ENCODE assay signal across 22 cellular contexts in the genomic region with DNA sequence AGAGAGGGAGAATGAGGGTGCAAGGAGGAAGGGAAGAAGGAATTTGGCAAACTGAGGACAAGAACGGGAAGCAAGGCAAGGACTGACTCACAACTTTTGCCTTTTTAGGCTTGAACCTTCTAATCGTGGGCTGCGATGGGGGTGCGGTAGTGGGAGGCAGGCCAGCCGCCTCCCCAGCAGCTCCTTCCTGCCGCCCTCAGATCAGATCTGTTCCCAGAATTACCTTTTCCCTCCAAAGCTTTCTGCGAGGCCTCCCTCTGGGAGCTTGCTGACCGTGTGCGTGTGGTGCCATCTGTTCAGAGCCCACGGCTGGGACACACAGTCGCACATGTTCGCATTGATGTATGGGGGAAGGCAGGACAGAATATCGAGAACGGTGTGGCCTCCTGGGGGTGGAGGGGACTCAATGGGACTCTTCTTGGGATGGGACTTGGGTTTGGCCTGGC.
DNase-seq lines count a peak whose midpoint lies in the region; ATAC-seq and TF ChIP-seq lines count a peak whose summit lies in the region.
"Had no signal": no experiment of that assay in that cellular context is flagged by ENCODE, and none has a peak within 500 bp of the region (broad histone marks: within the 10 kb centered on the region; RNA-seq: fewer than 3 reads in every experiment).

No MANE protein-coding gene starts in this region.

- peak; percentile 54 for DNase-seq in activated effector memory CD4-positive, alpha-beta T cell treated with anti-CD3 and anti-CD28 coated beads, Interleukin-2, amount 50 U/mL, for 16 hours
- DNase-seq in activated effector memory CD4-positive, alpha-beta T cell treated with Interleukin-2 at 50 U/mL for 16 hours = no peak
- DNase-seq in GM23338 (ENCODE audit: low spot score) (no peak), cerebellum (ENCODE audit: low spot score) (peak; percentile 59), AML-193 (lab: John Stamatoyannopoulos, UW) (no peak)
- no peak for DNase-seq in stimulated activated naive B cell treated with anti-CD40 and anti-IgM and Interleukin-4, amounts not matched to agents 10 μg/mL and 1 μg/mL and 100 μg/mL, for 72 hours
- DNase-seq: activated CD4-positive, alpha-beta T cell treated with anti-CD3 and anti-CD28 coated beads for 36 hours; activated naive CD4-positive, alpha-beta T cell treated with anti-CD3 and anti-CD28 coated beads, Interleukin-2, amount 10 ng/mL, durations not matched to agents 7 days and 5 days; activated T-cell treated with anti-CD3 and anti-CD28 coated beads for 4 hours; aorta; CD4-positive, alpha-beta memory T cell; colonic mucosa; DMS53; left colon; NCI-H1436; NCI-H526 treated with DMSO at 0.1 percent for 48 hours; stimulated activated naive CD4-positive, alpha-beta T cell treated with Interleukin-2 at 50 U/mL for 16 hours; transverse colon had no signal

- no peaks in the 10 kb centered on the region for H3F3A ChIP-seq in GM23338 (replicated peaks; ENCODE audit: low read depth)

- no peaks in the 10 kb centered on the region for H3K27me3 ChIP-seq in GM23338 (ENCODE audit: insufficient read depth)
- H3K27me3 ChIP-seq: colonic mucosa, transverse colon had no signal

- no peaks in the 10 kb centered on the region; the same call in 2 of the 3 replicates for H3K36me3 Mint-ChIP-seq in GM23338 (ENCODE audit: low read depth)
- no peaks in the 10 kb centered on the region for H3K36me3 Mint-ChIP-seq in stimulated activated naive B cell treated with anti-CD40 and anti-IgM and Interleukin-4, amounts not matched to agents 10 μg/mL and 1 μg/mL and 100 μg/mL, for 72 hours
- H3K36me3 Mint-ChIP-seq: activated naive CD4-positive, alpha-beta T cell treated with anti-CD3 and anti-CD28 coated beads, Interleukin-2, amount 10 ng/mL, durations not matched to agents 7 days and 5 days had no signal

- no peak for TF ChIP-seq CTCF in GM23338 (conservative IDR thresholded peaks at IDR 0.05; ENCODE audit: low read depth in 2 of 2)

- ATAC-seq in GM23338 = no peak
- ATAC-seq in stimulated activated naive B cell treated with anti-CD40 and anti-IgM and Interleukin-4, amounts not matched to agents 10 μg/mL and 1 μg/mL and 100 μg/mL, for 72 hours (replicated peaks) = no peak
- no peak for ATAC-seq in GM18505 (IDR thresholded peaks at IDR 0.05; ENCODE audit: unreplicated experiment)
- ATAC-seq in GM21447 (IDR thresholded peaks at IDR 0.05; ENCODE audit: unreplicated experiment) = no peak
- ATAC-seq: activated CD4-positive, alpha-beta T cell treated with anti-CD3 and anti-CD28 coated beads for 36 hours; left colon had no signal

- no peak overlapping the region for H3K4me3 ChIP-seq in GM23338
- H3K4me3 ChIP-seq: colonic mucosa, SK-N-MC, skin epidermis, transverse colon had no signal

- no peaks in the 10 kb centered on the region for H3K36me3 ChIP-seq in GM23338 (ENCODE audit: insufficient read depth)
- H3K36me3 ChIP-seq: colonic mucosa, transverse colon had no signal

- H3K4me1 ChIP-seq in GM23338 (ENCODE audit: insufficient read depth) = no peaks in the 10 kb centered on the region; the same call in 1 of the 2 replicates
- H3K4me1 ChIP-seq: colonic mucosa had no signal

- peaks cover 10% of the 10 kb centered on the region for H3K27me3 Mint-ChIP-seq in GM23338 (ENCODE audit: insufficient read depth, low read depth, poor library complexity)
- H3K27me3 Mint-ChIP-seq in stimulated activated naive B cell treated with anti-CD40 and anti-IgM and Interleukin-4, amounts not matched to agents 10 μg/mL and 1 μg/mL and 100 μg/mL, for 72 hours = peaks cover 15 to 17% of the 10 kb centered on the region in 2 donors
- H3K27me3 Mint-ChIP-seq: activated CD4-positive, alpha-beta T cell treated with anti-CD3 and anti-CD28 coated beads for 36 hours had no signal

- no peak overlapping the region for H3K27ac Mint-ChIP-seq in GM23338
- no peak overlapping the region for H3K27ac Mint-ChIP-seq in stimulated activated naive B cell treated with anti-CD40 and anti-IgM and Interleukin-4, amounts not matched to agents 10 μg/mL and 1 μg/mL and 100 μg/mL, for 72 hours
- H3K27ac Mint-ChIP-seq: activated CD4-positive, alpha-beta T cell treated with anti-CD3 and anti-CD28 coated beads for 36 hours; activated naive CD4-positive, alpha-beta T cell treated with anti-CD3 and anti-CD28 coated beads, Interleukin-2, amount 10 ng/mL, durations not matched to agents 7 days and 5 days had no signal

- H3K4me2 ChIP-seq in GM23338 = no peak overlapping the region

- H3K4me1 Mint-ChIP-seq in GM23338 = peaks cover 7% of the 10 kb centered on the region
- H3K4me1 Mint-ChIP-seq in stimulated activated naive B cell treated with anti-CD40 and anti-IgM and Interleukin-4, amounts not matched to agents 10 μg/mL and 1 μg/mL and 100 μg/mL, for 72 hours = peaks cover 21 to 27% of the 10 kb centered on the region in 2 donors

- no peak overlapping the region for H3K27ac ChIP-seq in GM23338 (ENCODE audit: low read depth)
- H3K27ac ChIP-seq: colonic mucosa, SK-N-MC, transverse colon had no signal

- no peaks in the 10 kb centered on the region for H3K79me2 ChIP-seq in GM23338 (replicated peaks; ENCODE audit: insufficient read depth)

- no peaks in the 10 kb centered on the region for H3K9me2 ChIP-seq in GM23338 (ENCODE audit: insufficient read depth)

- 0 out of 3 replicates have a peak, but pooled peaks cover 2% of the 10 kb centered on the region for H3K9me3 Mint-ChIP-seq in GM23338
- H3K9me3 Mint-ChIP-seq in stimulated activated naive B cell treated with anti-CD40 and anti-IgM and Interleukin-4, amounts not matched to agents 10 μg/mL and 1 μg/mL and 100 μg/mL, for 72 hours = peaks cover 0 to 4% of the 10 kb centered on the region in 2 donors
- H3K9me3 Mint-ChIP-seq: activated naive CD4-positive, alpha-beta T cell treated with anti-CD3 and anti-CD28 coated beads, Interleukin-2, amount 10 ng/mL, durations not matched to agents 7 days and 5 days; CD4-positive, alpha-beta memory T cell had no signal

- 0 out of 2 replicates have a peak overlapping the region, but pooled peaks have one; percentile 18 for H2AFZ ChIP-seq in GM23338

- no peak for TF ChIP-seq POLR2A in GM18505 (IDR thresholded peaks at IDR 0.05; ENCODE audit: borderline replicate concordance, extremely low read depth, insufficient read depth, insufficient read length)

- no peaks in the 10 kb centered on the region for H4K20me1 ChIP-seq in GM23338 (replicated peaks; ENCODE audit: insufficient read depth)

- H3K4me3 Mint-ChIP-seq in GM23338 = no peak overlapping the region
- peak overlapping the region; percentile 5 to 54 for H3K4me3 Mint-ChIP-seq in stimulated activated naive B cell treated with anti-CD40 and anti-IgM and Interleukin-4, amounts not matched to agents 10 μg/mL and 1 μg/mL and 100 μg/mL, for 72 hours
- H3K4me3 Mint-ChIP-seq: activated CD4-positive, alpha-beta T cell treated with anti-CD3 and anti-CD28 coated beads for 36 hours; activated naive CD4-positive, alpha-beta T cell treated with anti-CD3 and anti-CD28 coated beads, Interleukin-2, amount 10 ng/mL, durations not matched to agents 7 days and 5 days had no signal

Comparison
In these comparisons a context has a peak if more than half of its experiments do, and no peak if none do; other contexts are left out.
1. DNase-seq: peak in activated effector memory CD4-positive, alpha-beta T cell treated with anti-CD3 and anti-CD28 coated beads, Interleukin-2, amount 50 U/mL, for 16 hours (single experiment) and cerebellum (single experiment); none in activated effector memory CD4-positive, alpha-beta T cell treated with Interleukin-2 at 50 U/mL for 16 hours (single experiment), GM23338 (single experiment), stimulated activated naive B cell treated with anti-CD40 and anti-IgM and Interleukin-4, amounts not matched to agents 10 μg/mL and 1 μg/mL and 100 μg/mL, for 72 hours (single experiment) and AML-193 (0 of 2).